ENCODE assay signal across 1 cellular context in genomic region chr3:45574067-45574494, GRCh38.
TF ChIP-seq lines count a peak whose summit lies in the region.

No MANE protein-coding gene starts in this region.

TF ChIP-seq in H1, 55 proteins besides CTCF, POLR2A, EP300 and RAD21:
- no peak for TF ChIP-seq YY1 (IDR thresholded peaks at IDR 0.05; ENCODE audit: low read depth, low read length)
- no peak for TF ChIP-seq SIN3A (conservative IDR thresholded peaks at IDR 0.05 in 1 of 2, IDR thresholded peaks at IDR 0.05 in 1 of 2; ENCODE audit: low read depth in 1 of 2, low read length in 2 of 2)
- no peak for TF ChIP-seq CHD2 (IDR thresholded peaks at IDR 0.05; ENCODE audit: low read length)
- TF ChIP-seq RNF2 (IDR thresholded peaks at IDR 0.05; ENCODE audit: borderline replicate concordance, low read depth, low read length, missing control alignments, poor library complexity, severe bottlenecking) = no peak
- no peak for TF ChIP-seq ATF3 (IDR thresholded peaks at IDR 0.05; ENCODE audit: insufficient read depth, low read depth, low read length)
- no peak for TF ChIP-seq SAP30 (IDR thresholded peaks at IDR 0.05; ENCODE audit: insufficient read depth, insufficient replicate concordance, low read length)
- no peak for TF ChIP-seq E2F6 (IDR thresholded peaks at IDR 0.05)
- no peak for TF ChIP-seq SP4 (IDR thresholded peaks at IDR 0.05; ENCODE audit: low read length)
TF ChIP-seq in H1: peak in this region for 0.
